Comparison of ENCODE assay signal across 8 cellular contexts in the genomic region with DNA sequence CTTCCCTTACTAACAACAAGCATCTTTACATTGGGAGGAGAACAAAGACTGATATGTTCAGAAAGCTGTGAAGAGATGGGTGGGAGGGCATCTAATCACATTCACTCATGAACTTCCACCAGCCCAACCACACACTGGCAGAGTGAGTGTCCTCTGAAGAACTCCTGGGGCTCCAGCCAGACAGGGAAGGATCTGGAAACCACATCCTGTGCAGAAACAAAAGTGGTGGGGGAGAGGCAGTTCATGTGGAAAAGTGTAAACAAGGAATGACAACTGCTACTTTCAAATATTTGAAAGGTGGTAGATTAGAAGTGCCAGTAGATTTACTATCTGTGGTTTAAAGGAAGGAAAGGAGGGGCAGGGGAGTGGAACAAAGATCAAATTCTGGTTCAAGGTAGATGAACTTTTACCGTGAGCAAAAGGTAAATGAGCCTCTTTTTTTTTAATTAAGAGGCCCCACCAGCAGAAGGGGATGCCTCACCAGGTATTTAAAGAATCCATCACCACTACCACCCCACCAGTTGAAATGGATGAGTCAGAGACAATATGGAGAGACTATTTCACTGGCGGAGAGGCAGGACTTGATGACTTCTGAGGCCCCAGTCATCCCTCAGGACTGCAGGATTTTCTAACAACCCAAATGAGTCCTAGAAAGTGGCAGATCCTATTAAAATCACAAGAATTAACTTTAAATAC. TPM values are rescaled to one million over a fixed set of nuclear protein-coding genes. Genes with fewer than 3 reads are reported as not detected.
DNase-seq lines count a peak whose midpoint lies in the region; ATAC-seq and TF ChIP-seq lines count a peak whose summit lies in the region.

No MANE protein-coding gene starts in this region.

- H3K4me3 ChIP-seq in GM23338 = no peak overlapping the region
- no peak overlapping the region for H3K4me3 ChIP-seq in hepatocyte
- H3K4me3 ChIP-seq in tibial artery = no peak overlapping the region
- H3K4me3 ChIP-seq in WERI-Rb-1 (ENCODE audit: low read depth, low read length) = no peak overlapping the region

- no peak overlapping the region for H2AFZ ChIP-seq in GM23338
- no peak overlapping the region for H2AFZ ChIP-seq in hepatocyte

- H3K4me1 Mint-ChIP-seq in GM23338 = peaks cover 47% of the 10 kb centered on the region

- H3K79me2 ChIP-seq in GM23338 (replicated peaks; ENCODE audit: insufficient read depth) = no peaks in the 10 kb centered on the region
- no peaks in the 10 kb centered on the region for H3K79me2 ChIP-seq in hepatocyte

- ATAC-seq in GM23338 (no peak), GM18520 (IDR thresholded peaks at IDR 0.05; ENCODE audit: unreplicated experiment) (no peak), HG02885 (IDR thresholded peaks at IDR 0.05; ENCODE audit: poor library complexity, unreplicated experiment) (no peak)

- H3K9me3 ChIP-seq in hepatocyte (ENCODE audit: low read depth) (no peaks in the 10 kb centered on the region), tibial artery (no peaks in the 10 kb centered on the region), WERI-Rb-1 (ENCODE audit: severe bottlenecking) (no peaks in the 10 kb centered on the region)

- peaks cover 34% of the 10 kb centered on the region; the same call in 2 of the 3 replicates for H3K36me3 Mint-ChIP-seq in GM23338 (ENCODE audit: low read depth)

- no peak overlapping the region; the same call in 2 of the 3 replicates for H3K4me3 Mint-ChIP-seq in GM23338

- H4K20me1 ChIP-seq in GM23338 (replicated peaks; ENCODE audit: insufficient read depth) (no peaks in the 10 kb centered on the region), hepatocyte (ENCODE audit: insufficient read depth, poor library complexity, severe bottlenecking) (no peaks in the 10 kb centered on the region)

- H3K9me2 ChIP-seq in GM23338 (ENCODE audit: insufficient read depth) (no peaks in the 10 kb centered on the region), hepatocyte (replicated peaks; ENCODE audit: insufficient read depth) (no peaks in the 10 kb centered on the region)

- H3F3A ChIP-seq in GM23338 (replicated peaks; ENCODE audit: low read depth) = no peaks in the 10 kb centered on the region

- no peaks in the 10 kb centered on the region for H3K9me3 Mint-ChIP-seq in GM23338

- WGBS in hepatocyte (ENCODE audit: low lambda C conversion rate, missing lambda C conversion rate) = 59% methylated on average over 2 of the region's 2 CpGs

- H3K27ac ChIP-seq in GM23338 (ENCODE audit: low read depth) (no peak overlapping the region), hepatocyte (peak overlapping the region; percentile 77), tibial artery (no peak overlapping the region), WERI-Rb-1 (no peak overlapping the region)

- TF ChIP-seq CTCF in GM23338 (conservative IDR thresholded peaks at IDR 0.05; ENCODE audit: low read depth in 2 of 2) (no peak), hepatocyte (IDR thresholded peaks at IDR 0.05; ENCODE audit: poor library complexity) (no peak), tibial artery (IDR thresholded peaks at IDR 0.05) (no peak), WERI-Rb-1 (IDR thresholded peaks at IDR 0.05; ENCODE audit: low read depth, low read length) (no peak)

- no peaks in the 10 kb centered on the region for H3K27me3 ChIP-seq in GM23338 (ENCODE audit: insufficient read depth)
- no peaks in the 10 kb centered on the region for H3K27me3 ChIP-seq in hepatocyte
- no peaks in the 10 kb centered on the region for H3K27me3 ChIP-seq in tibial artery
- H3K27me3 ChIP-seq in WERI-Rb-1 (ENCODE audit: insufficient read depth, low read depth, severe bottlenecking) = no peaks in the 10 kb centered on the region

- intact Hi-C loops in tibial artery (cut with DNase I; ENCODE audit: low total_unique reads) = no loop called here

- no peak overlapping the region; the same call in 1 of the 2 replicates for H3K27ac Mint-ChIP-seq in GM23338

- H3K36me3 ChIP-seq in GM23338 (ENCODE audit: insufficient read depth) (peaks cover 6% of the 10 kb centered on the region; the same call in 1 of the 2 replicates), hepatocyte (replicated peaks; ENCODE audit: insufficient read depth, low read depth) (no peaks in the 10 kb centered on the region), tibial artery (peaks cover 28 to 60% (median 49%) of the 10 kb centered on the region in 3 donors), WERI-Rb-1 (peaks cover 44% of the 10 kb centered on the region)

- peaks cover 33% of the 10 kb centered on the region for H3K4me1 ChIP-seq in GM23338 (ENCODE audit: insufficient read depth)
- H3K4me1 ChIP-seq in hepatocyte (ENCODE audit: insufficient read depth) = peaks cover 14% of the 10 kb centered on the region
- H3K4me1 ChIP-seq in tibial artery = peaks cover 0 to 3% (median 0%) of the 10 kb centered on the region in 4 donors

- DNase-seq in A172 (ENCODE audit: low spot score) (peak; percentile 96), GM23338 (ENCODE audit: low spot score) (no peak), T1000 (lab: John Stamatoyannopoulos, UW) (peak; percentile 31), hepatocyte (ENCODE audit: low spot score) (peak; percentile 17), tibial artery (no peak), WERI-Rb-1 (no peak)

- peaks cover 2% of the 10 kb centered on the region for H3K27me3 Mint-ChIP-seq in GM23338 (ENCODE audit: insufficient read depth, low read depth, poor library complexity)

- H3K4me2 ChIP-seq in GM23338 = peak overlapping the region; percentile 36; the same call in 1 of the 2 replicates
- no peak overlapping the region for H3K4me2 ChIP-seq in hepatocyte

TF ChIP-seq in GM23338, 12 proteins besides CTCF, POLR2A, EP300 and RAD21:
- no peak for TF ChIP-seq STAT1 (IDR thresholded peaks at IDR 0.05; ENCODE audit: unreplicated experiment)
- TF ChIP-seq, protein P1, sequence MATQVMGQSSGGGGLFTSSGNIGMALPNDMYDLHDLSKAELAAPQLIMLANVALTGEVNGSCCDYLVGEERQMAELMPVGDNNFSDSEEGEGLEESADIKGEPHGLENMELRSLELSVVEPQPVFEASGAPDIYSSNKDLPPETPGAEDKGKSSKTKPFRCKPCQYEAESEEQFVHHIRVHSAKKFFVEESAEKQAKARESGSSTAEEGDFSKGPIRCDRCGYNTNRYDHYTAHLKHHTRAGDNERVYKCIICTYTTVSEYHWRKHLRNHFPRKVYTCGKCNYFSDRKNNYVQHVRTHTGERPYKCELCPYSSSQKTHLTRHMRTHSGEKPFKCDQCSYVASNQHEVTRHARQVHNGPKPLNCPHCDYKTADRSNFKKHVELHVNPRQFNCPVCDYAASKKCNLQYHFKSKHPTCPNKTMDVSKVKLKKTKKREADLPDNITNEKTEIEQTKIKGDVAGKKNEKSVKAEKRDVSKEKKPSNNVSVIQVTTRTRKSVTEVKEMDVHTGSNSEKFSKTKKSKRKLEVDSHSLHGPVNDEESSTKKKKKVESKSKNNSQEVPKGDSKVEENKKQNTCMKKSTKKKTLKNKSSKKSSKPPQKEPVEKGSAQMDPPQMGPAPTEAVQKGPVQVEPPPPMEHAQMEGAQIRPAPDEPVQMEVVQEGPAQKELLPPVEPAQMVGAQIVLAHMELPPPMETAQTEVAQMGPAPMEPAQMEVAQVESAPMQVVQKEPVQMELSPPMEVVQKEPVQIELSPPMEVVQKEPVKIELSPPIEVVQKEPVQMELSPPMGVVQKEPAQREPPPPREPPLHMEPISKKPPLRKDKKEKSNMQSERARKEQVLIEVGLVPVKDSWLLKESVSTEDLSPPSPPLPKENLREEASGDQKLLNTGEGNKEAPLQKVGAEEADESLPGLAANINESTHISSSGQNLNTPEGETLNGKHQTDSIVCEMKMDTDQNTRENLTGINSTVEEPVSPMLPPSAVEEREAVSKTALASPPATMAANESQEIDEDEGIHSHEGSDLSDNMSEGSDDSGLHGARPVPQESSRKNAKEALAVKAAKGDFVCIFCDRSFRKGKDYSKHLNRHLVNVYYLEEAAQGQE (IDR thresholded peaks at IDR 0.05; ENCODE audit: unreplicated experiment) = no peak
- no peak for TF ChIP-seq ZNF114 (CRISPR knock-in tag; IDR thresholded peaks at IDR 0.05)
- no peak for TF ChIP-seq JUNB (IDR thresholded peaks at IDR 0.05; ENCODE audit: unreplicated experiment)
- TF ChIP-seq EZH2 (IDR thresholded peaks at IDR 0.05; ENCODE audit: low read depth, unreplicated experiment) = no peak
- no peak for TF ChIP-seq ZNF331 (CRISPR knock-in tag; IDR thresholded peaks at IDR 0.05; ENCODE audit: low read depth)
- no peak for TF ChIP-seq NANOG (IDR thresholded peaks at IDR 0.05; ENCODE audit: borderline replicate concordance)
- TF ChIP-seq CREB1 (CRISPR knock-in tag; IDR thresholded peaks at IDR 0.05; ENCODE audit: low read depth) = no peak
- TF ChIP-seq EZH2phosphoT487 (IDR thresholded peaks at IDR 0.05; ENCODE audit: unreplicated experiment) = no peak
- TF ChIP-seq, protein P2, sequence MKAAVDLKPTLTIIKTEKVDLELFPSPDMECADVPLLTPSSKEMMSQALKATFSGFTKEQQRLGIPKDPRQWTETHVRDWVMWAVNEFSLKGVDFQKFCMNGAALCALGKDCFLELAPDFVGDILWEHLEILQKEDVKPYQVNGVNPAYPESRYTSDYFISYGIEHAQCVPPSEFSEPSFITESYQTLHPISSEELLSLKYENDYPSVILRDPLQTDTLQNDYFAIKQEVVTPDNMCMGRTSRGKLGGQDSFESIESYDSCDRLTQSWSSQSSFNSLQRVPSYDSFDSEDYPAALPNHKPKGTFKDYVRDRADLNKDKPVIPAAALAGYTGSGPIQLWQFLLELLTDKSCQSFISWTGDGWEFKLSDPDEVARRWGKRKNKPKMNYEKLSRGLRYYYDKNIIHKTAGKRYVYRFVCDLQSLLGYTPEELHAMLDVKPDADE (IDR thresholded peaks at IDR 0.05) = no peak
- no peak for TF ChIP-seq POLR2AphosphoS5 (IDR thresholded peaks at IDR 0.05; ENCODE audit: low read depth)

RNA-seq across cellular contexts. Expression of a gene that starts 34.5 kb away (rescaled TPM):
- 33.6 and 35.4 TPM in 2 replicates for total RNA-seq in A172 (2014; rRNA removed; shearing (Covaris generic))
- 29.4 and 36.8 TPM in 2 replicates for total RNA-seq in GM23338 (2014; rRNA removed; shearing (Covaris generic))
- 31.8 and 37.7 TPM in 2 replicates for polyA plus RNA-seq in GM23338 (2016; fragmentation: Nextera tagmentation; extraction: Ambion mirVana)
- 51.1 and 59.0 TPM in 2 replicates for total RNA-seq in hepatocyte
- polyA plus RNA-seq in hepatocyte = 53.1 and 60.8 TPM in 2 replicates

Comparison
In these comparisons a context has a peak if more than half of its experiments do, and no peak if none do; other contexts are left out.
1. DNase-seq: peak in A172 (single experiment), T1000 (single experiment) and hepatocyte (single experiment); none in GM23338 (single experiment), tibial artery (0 of 2) and WERI-Rb-1 (single experiment).